ENCODE assay signal across 34 cellular contexts in genomic region chr20:53822534-53822933, GRCh38.
"Had no signal": no experiment of that assay in that cellular context is flagged by ENCODE, and none has a peak within 500 bp of the region (broad histone marks: within the 10 kb centered on the region; RNA-seq: fewer than 3 reads in every experiment).

No MANE protein-coding gene starts in this region.

- DNase-seq: activated B cell treated with CpG ODN at 0.5 μM for 24 hours; activated CD4-positive, alpha-beta T cell treated with anti-CD3 and anti-CD28 coated beads for 48 hours; activated CD4-positive, alpha-beta T cell treated with anti-CD3 and anti-CD28 coated beads, Interleukin-2, amount 50 U/mL, for 1 hour; activated CD4-positive, alpha-beta T cell treated with anti-CD3 and anti-CD28 coated beads, Interleukin-2, amount 50 U/mL, for 48 hours; activated CD8-positive, alpha-beta memory T cell treated with anti-CD3 and anti-CD28 coated beads, Interleukin-2, amount 50 U/mL, for 48 hours; activated CD8-positive, alpha-beta T cell treated with anti-CD3 and anti-CD28 coated beads for 36 hours; activated effector memory CD4-positive, alpha-beta T cell treated with anti-CD3 and anti-CD28 coated beads, Interleukin-2, amount 50 U/mL, for 16 hours; activated naive CD4-positive, alpha-beta T cell treated with anti-CD3 and anti-CD28 coated beads for 36 hours; activated naive CD8-positive, alpha-beta T cell treated with anti-CD3 and anti-CD28 coated beads, Interleukin-2, amount 50 U/mL, for 24 hours; activated T-cell treated with anti-CD3 and anti-CD28 coated beads for 4 hours; activated T-cell treated with anti-CD3 and anti-CD28 coated beads, Interleukin-2, amount 50 U/mL, for 24 hours; adrenal gland; amygdala; aorta; body of pancreas; caudate nucleus; cortex of kidney; dermis blood vessel endothelial cell; effector CD8-positive, alpha-beta T cell; esophagus squamous epithelium; foreskin melanocyte; heart right ventricle; T-cell; T1000; WERI-Rb-1 had no signal

- H3K4me3 ChIP-seq: adrenal gland, body of pancreas, esophagus squamous epithelium, gastroesophageal sphincter, heart right ventricle, hepatocyte had no signal

- H3K9me3 Mint-ChIP-seq: activated naive CD8-positive, alpha-beta T cell treated with anti-CD3 and anti-CD28 coated beads, Interleukin-2, amount 50 U/mL, for 24 hours; activated T-cell treated with anti-CD3 and anti-CD28 coated beads, Interleukin-2, amount 50 U/mL, for 24 hours had no signal

- H3K36me3 ChIP-seq: adrenal gland, esophagus squamous epithelium, gastroesophageal sphincter, heart right ventricle, WERI-Rb-1 had no signal

- ATAC-seq: activated CD4-positive, CD25-positive, alpha-beta regulatory T cell treated with anti-CD3 and anti-CD28 coated beads, Interleukin-2, amount 50 U/mL, for 24 hours; activated CD8-positive, alpha-beta T cell treated with anti-CD3 and anti-CD28 coated beads for 36 hours; activated naive CD8-positive, alpha-beta T cell treated with anti-CD3 and anti-CD28 coated beads, Interleukin-2, amount 50 U/mL, for 24 hours; body of pancreas; gastroesophageal sphincter; heart right ventricle; T-cell had no signal

- H3K9me3 ChIP-seq: adrenal gland, body of pancreas, esophagus squamous epithelium had no signal

- H3K79me2 ChIP-seq: hepatocyte had no signal

- H3K4me3 Mint-ChIP-seq: activated B cell treated with CpG ODN at 0.5 μM for 24 hours; activated CD8-positive, alpha-beta T cell treated with anti-CD3 and anti-CD28 coated beads for 36 hours; activated naive CD4-positive, alpha-beta T cell treated with anti-CD3 and anti-CD28 coated beads for 36 hours; activated naive CD8-positive, alpha-beta T cell; activated naive CD8-positive, alpha-beta T cell treated with anti-CD3 and anti-CD28 coated beads, Interleukin-2, amount 50 U/mL, for 24 hours; activated T-cell treated with anti-CD3 and anti-CD28 coated beads, Interleukin-2, amount 50 U/mL, for 24 hours; activated T-helper 1 cell treated with anti-CD3 and anti-CD28 coated beads, Interleukin-12 subunit alpha, Interleukin-12 subunit beta, Interleukin-2, Interleukin-4 antibody, amounts not matched to agents 30 ng/mL and 10 ng/mL and 1 ng/mL, durations not matched to agents 14 hours and 24 hours and 36 hours; T-cell; T-helper 1 cell treated with Interleukin-12 subunit alpha and Interleukin-12 subunit beta and Interleukin-4 antibody, amounts not matched to agents 30 μg/mL and 1 μg/mL, for 36 hours; T-helper 2 cell treated with Interferon-gamma antibody and Interleukin-4, amounts not matched to agents 5 μg/mL and 100 μg/mL, for 36 hours had no signal

- H3K27ac Mint-ChIP-seq: activated B cell treated with CpG ODN at 0.5 μM for 24 hours; activated CD8-positive, alpha-beta T cell treated with anti-CD3 and anti-CD28 coated beads for 36 hours; activated naive CD4-positive, alpha-beta T cell treated with anti-CD3 and anti-CD28 coated beads for 36 hours; activated naive CD8-positive, alpha-beta T cell treated with anti-CD3 and anti-CD28 coated beads, Interleukin-2, amount 50 U/mL, for 24 hours; activated T-cell treated with anti-CD3 and anti-CD28 coated beads, Interleukin-2, amount 50 U/mL, for 24 hours; activated T-helper 1 cell treated with anti-CD3 and anti-CD28 coated beads, Interleukin-12 subunit alpha, Interleukin-12 subunit beta, Interleukin-2, Interleukin-4 antibody, amounts not matched to agents 30 ng/mL and 10 ng/mL and 1 ng/mL, durations not matched to agents 14 hours and 24 hours and 36 hours; activated T-helper 2 cell treated with anti-CD3 and anti-CD28 coated beads, Interferon-gamma antibody, Interleukin-2, Interleukin-4, amounts not matched to agents 10 μg/mL and 5 μg/mL and 100 μg/mL, durations not matched to agents 14 hours and 24 hours and 36 hours; T-helper 2 cell treated with Interferon-gamma antibody and Interleukin-4, amounts not matched to agents 5 μg/mL and 100 μg/mL, for 36 hours had no signal

- H3K36me3 Mint-ChIP-seq: activated naive CD8-positive, alpha-beta T cell; T-cell had no signal

- H3K27ac ChIP-seq: adrenal gland, body of pancreas, epithelial cell of prostate, esophagus squamous epithelium, gastroesophageal sphincter, heart right ventricle, hepatocyte, WERI-Rb-1 had no signal

- H3K4me2 ChIP-seq: hepatocyte had no signal

- H2AFZ ChIP-seq: hepatocyte had no signal

- H3K27me3 Mint-ChIP-seq: activated B cell treated with CpG ODN at 0.5 μM for 24 hours; activated CD8-positive, alpha-beta T cell treated with anti-CD3 and anti-CD28 coated beads for 36 hours; activated naive CD8-positive, alpha-beta T cell; activated naive CD8-positive, alpha-beta T cell treated with anti-CD3 and anti-CD28 coated beads, Interleukin-2, amount 50 U/mL, for 24 hours; activated T-cell treated with anti-CD3 and anti-CD28 coated beads, Interleukin-2, amount 50 U/mL, for 24 hours; T-cell had no signal

- H3K27me3 ChIP-seq: adrenal gland, body of pancreas, esophagus squamous epithelium, gastroesophageal sphincter, heart right ventricle, hepatocyte had no signal
